20 cellular contexts compared by ENCODE assay signal in the genomic region with DNA sequence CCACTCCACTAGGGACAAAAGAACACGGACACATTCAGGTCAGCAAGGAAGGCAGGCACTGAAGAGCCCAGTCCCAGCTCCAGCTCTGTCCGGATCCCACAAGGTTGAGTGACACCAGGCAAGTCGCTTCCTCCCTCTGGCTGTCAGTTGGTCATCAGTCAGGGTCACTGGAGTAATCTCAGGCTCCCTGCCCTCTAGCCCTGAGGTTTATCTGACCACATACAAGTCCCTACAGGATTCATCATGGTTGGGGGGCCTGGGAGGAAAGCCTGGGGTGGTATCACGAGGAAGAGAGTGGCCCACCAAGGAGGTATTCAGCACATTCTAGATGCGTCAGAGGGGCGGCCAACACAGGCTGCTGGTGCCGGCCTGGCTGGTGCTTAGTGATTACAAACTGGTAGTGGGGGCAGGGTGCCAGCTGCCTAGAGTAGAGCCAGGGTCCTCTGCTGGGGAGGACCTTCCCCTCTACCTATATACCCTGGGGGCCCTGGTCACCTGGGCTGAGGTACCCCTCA.
A peak's percentile ranks its signal among the peaks of the same experiment; 100 is the strongest.
DNase-seq lines count a peak whose midpoint lies in the region; ATAC-seq and TF ChIP-seq lines count a peak whose summit lies in the region.
"Had no signal": no experiment of that assay in that cellular context is flagged by ENCODE, and none has a peak within 500 bp of the region (broad histone marks: within the 10 kb centered on the region; RNA-seq: fewer than 3 reads in every experiment).

No MANE protein-coding gene starts in this region.

- H3K27ac ChIP-seq in SJCRH30 (peak overlapping the region; percentile 27), left ventricle myocardium inferior (replicated peaks) (peak overlapping the region; percentile 65), upper lobe of right lung (no peak overlapping the region)
- H3K27ac ChIP-seq: 22Rv1, ascending aorta, C4-2B, coronary artery, epithelial cell of prostate, upper lobe of left lung had no signal

- peak; percentile 18 for DNase-seq in NCI-H2029 (lab: John Stamatoyannopoulos, UW)
- no peak for DNase-seq in NCI-H2029 treated with DMSO at 0.1 percent for 48 hours (lab: John Stamatoyannopoulos, UW)
- DNase-seq in SJCRH30 = no peak
- peak; percentile 47 for DNase-seq in left ventricle myocardium inferior
- peak; percentile 50 for DNase-seq in upper lobe of right lung
- no peak for DNase-seq in SIG-M5 (lab: John Stamatoyannopoulos, UW)
- no peak for DNase-seq in DMS114 treated with DMSO at 0.1 percent for 48 hours (lab: John Stamatoyannopoulos, UW; ENCODE audit: unreplicated experiment)
- DNase-seq: activated CD4-positive, CD25-positive, alpha-beta regulatory T cell; activated gamma-delta T cell treated with Interleukin-2 at 50 U/mL for 16 hours; naive B cell; NCI-H1417; upper lobe of left lung had no signal

- TF ChIP-seq CTCF in left ventricle myocardium inferior (IDR thresholded peaks at IDR 0.05; ENCODE audit: borderline replicate concordance) (no peak), upper lobe of right lung (IDR thresholded peaks at IDR 0.05) (no peak)

- no peak for ATAC-seq in upper lobe of right lung
- no peak for ATAC-seq in HG02610 (IDR thresholded peaks at IDR 0.05; ENCODE audit: unreplicated experiment)

- H3K4me1 ChIP-seq in SJCRH30 (peaks cover 18% of the 10 kb centered on the region), left ventricle myocardium inferior (peaks cover 75% of the 10 kb centered on the region), upper lobe of right lung (peaks cover 25% of the 10 kb centered on the region)

- H3K27me3 ChIP-seq in SJCRH30 (no peaks in the 10 kb centered on the region), left ventricle myocardium inferior (ENCODE audit: low read depth) (no peaks in the 10 kb centered on the region), upper lobe of right lung (no peaks in the 10 kb centered on the region)
- H3K27me3 ChIP-seq: ascending aorta, upper lobe of left lung had no signal

- intact Hi-C loops in left ventricle myocardium inferior (cut with micrococcal nuclease) (loop anchor here (5.0 kb wide), 1 partner anchor 35 kb away; no protein-coding TSS in a partner anchor), upper lobe of right lung (cut with DNase I) (no loop called here)

- H3K9me3 ChIP-seq in SJCRH30 (replicated peaks) (no peaks in the 10 kb centered on the region), left ventricle myocardium inferior (replicated peaks) (no peaks in the 10 kb centered on the region), upper lobe of right lung (no peaks in the 10 kb centered on the region)
- H3K9me3 ChIP-seq: ascending aorta, upper lobe of left lung had no signal

- H3K36me3 ChIP-seq in SJCRH30 = no peaks in the 10 kb centered on the region
- H3K36me3 ChIP-seq in left ventricle myocardium inferior = no peaks in the 10 kb centered on the region
- no peaks in the 10 kb centered on the region for H3K36me3 ChIP-seq in upper lobe of right lung
- H3K36me3 ChIP-seq: ascending aorta, upper lobe of left lung had no signal

- H3K4me3 ChIP-seq in SJCRH30 = no peak overlapping the region
- H3K4me3 ChIP-seq in left ventricle myocardium inferior = no peak overlapping the region
- H3K4me3 ChIP-seq in upper lobe of right lung = no peak overlapping the region
- H3K4me3 ChIP-seq: ascending aorta, coronary artery, lung, smooth muscle cell, upper lobe of left lung had no signal

Comparison
In these comparisons a context has a peak if more than half of its experiments do, and no peak if none do; other contexts are left out.
1. DNase-seq: peak in NCI-H2029 (single experiment), left ventricle myocardium inferior (single experiment) and upper lobe of right lung (single experiment); none in NCI-H2029 treated with DMSO at 0.1 percent for 48 hours (single experiment), SJCRH30 (0 of 2), SIG-M5 (single experiment) and DMS114 treated with DMSO at 0.1 percent for 48 hours (single experiment).